ENCODE assay signal across 9 cellular contexts in the genomic region with DNA sequence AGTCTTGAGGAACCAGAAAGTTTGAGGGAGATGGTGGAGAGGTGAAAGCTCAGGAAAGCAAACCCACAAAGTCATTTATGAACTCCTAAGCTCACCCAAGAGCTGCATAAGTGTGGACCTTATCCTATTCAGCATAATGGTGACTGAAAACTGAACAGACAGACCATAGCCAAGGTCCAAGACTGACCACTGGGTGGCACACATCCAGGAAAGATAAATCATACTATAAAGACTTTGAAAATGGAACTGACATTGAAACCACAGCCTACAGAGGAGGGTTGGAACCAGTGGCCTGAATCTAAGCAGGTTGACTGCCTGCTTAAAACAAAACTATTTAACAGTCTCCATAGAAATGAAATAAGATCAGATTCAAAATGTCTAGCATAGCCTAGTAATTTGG.
A peak's percentile ranks its signal among the peaks of the same experiment; 100 is the strongest.
DNase-seq lines count a peak whose midpoint lies in the region; ATAC-seq, FAIRE-seq and TF ChIP-seq lines count a peak whose summit lies in the region.
"Had no signal": no experiment of that assay in that cellular context is flagged by ENCODE, and none has a peak within 500 bp of the region (broad histone marks: within the 10 kb centered on the region; RNA-seq: fewer than 3 reads in every experiment).

No MANE protein-coding gene starts in this region.

- ATAC-seq in GM19452 (IDR thresholded peaks at IDR 0.05; ENCODE audit: unreplicated experiment) (peak; percentile 76), HG03521 (IDR thresholded peaks at IDR 0.05; ENCODE audit: unreplicated experiment) (peak; percentile 87), HG03025 (IDR thresholded peaks at IDR 0.05; ENCODE audit: low FRiP score, unreplicated experiment) (no peak), T-cell (replicated peaks in 1 of 4) (no peak)

- no peaks in the 10 kb centered on the region for H3K27me3 ChIP-seq in tibial nerve

- no peaks in the 10 kb centered on the region for H3K4me1 Mint-ChIP-seq in T-cell

- TF ChIP-seq POLR2A in tibial nerve (IDR thresholded peaks at IDR 0.05): no peak

- no peaks in the 10 kb centered on the region for H3K36me3 ChIP-seq in tibial nerve

- H3K27me3 Mint-ChIP-seq in T-cell: no peaks in the 10 kb centered on the region

- no peaks in the 10 kb centered on the region for H3K36me3 Mint-ChIP-seq in T-cell

- H3K27ac Mint-ChIP-seq in T-cell: no peak overlapping the region

- H3K27ac ChIP-seq in tibial nerve: no peak overlapping the region

- in situ Hi-C loops in astrocyte of the spinal cord (cut with HindIII; ENCODE audit: low sequenced_read_pairs): no loop called here

- H3K4me3 Mint-ChIP-seq in T-cell: no peak overlapping the region

- no peaks in the 10 kb centered on the region for H3K4me1 ChIP-seq in tibial nerve

- H3K9me3 ChIP-seq in tibial nerve: peaks cover 0 to 11% (median 0%) of the 10 kb centered on the region in 4 donors

- H3K4me3 ChIP-seq in astrocyte of the spinal cord (ENCODE audit: low read depth, low read length) (no peak overlapping the region), tibial nerve (no peak overlapping the region)

- peaks cover 5 to 9% (median 8%) of the 10 kb centered on the region in 3 donors for H3K9me3 Mint-ChIP-seq in T-cell

- DNase-seq in DMS53 (lab: John Stamatoyannopoulos, UW) (peak; percentile 80), astrocyte of the spinal cord (ENCODE audit: low read depth, low spot score) (peak; percentile 1), urothelium cell line (ENCODE audit: low spot score) (peak; percentile 9), tibial nerve (ENCODE audit: low spot score in 2 of 2) (no peak), T-cell (no peak)

- CTCF ChIA-PET in T-cell (lab: Charles Lee): no interaction called here

- TF ChIP-seq CTCF in astrocyte of the spinal cord (IDR thresholded peaks at IDR 0.05; ENCODE audit: low read depth, low read length): no peak
- TF ChIP-seq CTCF in tibial nerve (IDR thresholded peaks at IDR 0.05): no peak

- POLR2A ChIA-PET in T-cell (lab: Charles Lee): no interaction called here

- FAIRE-seq in urothelium cell line (lab: Jason Lieb, UNC): no peak
- FAIRE-seq: colon had no signal

- TF ChIP-seq EP300 in tibial nerve (IDR thresholded peaks at IDR 0.05): no peak

Comparison
In these comparisons a context has a peak if more than half of its experiments do, and no peak if none do; other contexts are left out.
1. DNase-seq: peak in DMS53 (single experiment), astrocyte of the spinal cord (single experiment) and urothelium cell line (single experiment); none in tibial nerve (0 of 2) and T-cell (0 of 34).
2. ATAC-seq: peak in GM19452 (single experiment) and HG03521 (single experiment); none in HG03025 (single experiment) and T-cell (0 of 4).